1 cellular context compared by ENCODE assay signal in the genomic region with DNA sequence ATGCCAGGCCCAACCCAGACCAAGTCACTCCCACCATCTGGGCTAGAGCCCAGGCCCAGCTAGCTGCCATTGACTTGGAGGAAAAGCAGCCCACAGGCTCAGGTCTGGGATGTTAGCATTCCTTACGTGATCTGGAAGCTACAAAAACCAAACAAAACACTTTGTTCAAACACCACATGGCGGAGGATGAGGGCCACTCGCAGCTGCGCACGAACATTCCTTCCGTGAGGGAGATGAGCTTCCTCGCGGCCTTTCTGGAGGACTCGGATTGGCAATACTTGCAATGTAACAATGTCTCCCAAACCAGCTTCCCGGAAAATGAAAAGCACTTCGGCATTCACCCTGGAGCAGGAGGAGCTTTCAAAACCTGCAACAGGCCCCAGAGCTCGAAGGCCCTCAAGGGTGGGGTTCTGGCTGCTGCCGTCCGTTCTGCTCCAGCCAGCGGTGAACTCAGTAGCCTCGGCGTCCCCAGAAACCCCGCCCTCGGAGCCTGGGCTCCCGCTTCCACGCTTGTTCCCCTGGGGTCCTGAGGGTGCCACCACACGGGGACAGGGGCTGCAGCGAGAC.
TF ChIP-seq lines count a peak whose summit lies in the region.

No MANE protein-coding gene starts in this region.

TF ChIP-seq in HEK293T, 16 proteins besides CTCF, POLR2A, EP300 and RAD21 (continued from another document):
- TF ChIP-seq, protein P1, sequence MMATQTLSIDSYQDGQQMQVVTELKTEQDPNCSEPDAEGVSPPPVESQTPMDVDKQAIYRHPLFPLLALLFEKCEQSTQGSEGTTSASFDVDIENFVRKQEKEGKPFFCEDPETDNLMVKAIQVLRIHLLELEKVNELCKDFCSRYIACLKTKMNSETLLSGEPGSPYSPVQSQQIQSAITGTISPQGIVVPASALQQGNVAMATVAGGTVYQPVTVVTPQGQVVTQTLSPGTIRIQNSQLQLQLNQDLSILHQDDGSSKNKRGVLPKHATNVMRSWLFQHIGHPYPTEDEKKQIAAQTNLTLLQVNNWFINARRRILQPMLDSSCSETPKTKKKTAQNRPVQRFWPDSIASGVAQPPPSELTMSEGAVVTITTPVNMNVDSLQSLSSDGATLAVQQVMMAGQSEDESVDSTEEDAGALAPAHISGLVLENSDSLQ (IDR thresholded peaks at IDR 0.05): no peak
- TF ChIP-seq L3MBTL2 (conservative IDR thresholded peaks at IDR 0.05) (no peak), ZNF384 (IDR thresholded peaks at IDR 0.05) (no peak), LEF1 (IDR thresholded peaks at IDR 0.05; ENCODE audit: borderline replicate concordance) (no peak), FOXK2 (IDR thresholded peaks at IDR 0.05) (no peak)
